In the genomic region with DNA sequence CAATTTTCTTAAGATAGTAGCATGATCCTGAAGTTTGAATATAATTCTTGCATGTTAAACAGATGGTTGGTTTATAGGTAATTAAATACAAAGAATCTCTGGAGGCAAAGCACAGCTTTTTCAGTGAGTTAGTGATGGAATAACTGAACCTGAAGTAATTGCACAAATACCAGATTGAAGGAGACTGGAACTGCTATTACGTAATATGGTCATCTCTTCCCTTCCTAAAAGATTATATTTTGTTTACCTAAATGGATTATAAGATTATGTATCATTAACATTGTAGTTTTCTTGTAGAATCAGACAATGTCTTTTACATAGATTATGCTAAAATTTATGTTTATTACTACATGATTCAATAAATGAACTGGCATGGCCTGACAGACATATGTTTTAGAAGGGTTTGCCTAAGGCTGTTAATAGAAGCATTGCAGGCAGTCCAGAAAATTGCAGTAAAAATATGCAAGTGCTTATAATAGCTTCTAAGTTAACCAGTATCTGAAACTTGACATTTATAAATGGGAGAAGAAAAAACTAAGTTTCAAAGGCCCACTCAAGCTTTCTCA, we compare ENCODE assay signal across 2 cellular contexts.
TF ChIP-seq lines count a peak whose summit lies in the region.

No MANE protein-coding gene starts in this region.

TF ChIP-seq in HEK293, 187 proteins besides CTCF, POLR2A, EP300 and RAD21:
- TF ChIP-seq PRDM6 (tag by site-specific recombination; IDR thresholded peaks at IDR 0.05) (0 out of 2 replicates have a peak, but pooled peaks have one; percentile 23), YY2 (tag by site-specific recombination; IDR thresholded peaks at IDR 0.05) (no peak), HOXD13 (CRISPR knock-in tag; IDR thresholded peaks at IDR 0.05; ENCODE audit: borderline replicate concordance) (no peak), SETDB1 (IDR thresholded peaks at IDR 0.05; ENCODE audit: insufficient read length, low read length) (no peak)
TF ChIP-seq in HEK293: peak in this region for 1.

TF ChIP-seq in SK-N-SH treated with all-trans-retinoic acid at 6 μM for 48 hours, 23 proteins besides CTCF, POLR2A, EP300 and RAD21 (continued from another document):
- TF ChIP-seq, protein P1, sequence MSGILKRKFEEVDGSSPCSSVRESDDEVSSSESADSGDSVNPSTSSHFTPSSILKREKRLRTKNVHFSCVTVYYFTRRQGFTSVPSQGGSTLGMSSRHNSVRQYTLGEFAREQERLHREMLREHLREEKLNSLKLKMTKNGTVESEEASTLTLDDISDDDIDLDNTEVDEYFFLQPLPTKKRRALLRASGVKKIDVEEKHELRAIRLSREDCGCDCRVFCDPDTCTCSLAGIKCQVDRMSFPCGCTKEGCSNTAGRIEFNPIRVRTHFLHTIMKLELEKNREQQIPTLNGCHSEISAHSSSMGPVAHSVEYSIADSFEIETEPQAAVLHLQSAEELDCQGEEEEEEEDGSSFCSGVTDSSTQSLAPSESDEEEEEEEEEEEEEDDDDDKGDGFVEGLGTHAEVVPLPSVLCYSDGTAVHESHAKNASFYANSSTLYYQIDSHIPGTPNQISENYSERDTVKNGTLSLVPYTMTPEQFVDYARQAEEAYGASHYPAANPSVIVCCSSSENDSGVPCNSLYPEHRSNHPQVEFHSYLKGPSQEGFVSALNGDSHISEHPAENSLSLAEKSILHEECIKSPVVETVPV (CRISPR knock-in tag; IDR thresholded peaks at IDR 0.05): peak; percentile 93
- no peak for TF ChIP-seq SNAI2 (CRISPR knock-in tag; IDR thresholded peaks at IDR 0.05)
- peak; percentile 39; the same call in 1 of the 2 replicates for TF ChIP-seq ZFP3 (CRISPR knock-in tag; IDR thresholded peaks at IDR 0.05)
- no peak for TF ChIP-seq ZC3H10 (CRISPR knock-in tag; IDR thresholded peaks at IDR 0.05)
- TF ChIP-seq GLIS3 (CRISPR knock-in tag; IDR thresholded peaks at IDR 0.05): peak; percentile 64; the same call in 1 of the 2 replicates
- peak; percentile 94 for TF ChIP-seq TCF4 (CRISPR knock-in tag; IDR thresholded peaks at IDR 0.05; ENCODE audit: borderline replicate concordance)
- TF ChIP-seq, protein P2, sequence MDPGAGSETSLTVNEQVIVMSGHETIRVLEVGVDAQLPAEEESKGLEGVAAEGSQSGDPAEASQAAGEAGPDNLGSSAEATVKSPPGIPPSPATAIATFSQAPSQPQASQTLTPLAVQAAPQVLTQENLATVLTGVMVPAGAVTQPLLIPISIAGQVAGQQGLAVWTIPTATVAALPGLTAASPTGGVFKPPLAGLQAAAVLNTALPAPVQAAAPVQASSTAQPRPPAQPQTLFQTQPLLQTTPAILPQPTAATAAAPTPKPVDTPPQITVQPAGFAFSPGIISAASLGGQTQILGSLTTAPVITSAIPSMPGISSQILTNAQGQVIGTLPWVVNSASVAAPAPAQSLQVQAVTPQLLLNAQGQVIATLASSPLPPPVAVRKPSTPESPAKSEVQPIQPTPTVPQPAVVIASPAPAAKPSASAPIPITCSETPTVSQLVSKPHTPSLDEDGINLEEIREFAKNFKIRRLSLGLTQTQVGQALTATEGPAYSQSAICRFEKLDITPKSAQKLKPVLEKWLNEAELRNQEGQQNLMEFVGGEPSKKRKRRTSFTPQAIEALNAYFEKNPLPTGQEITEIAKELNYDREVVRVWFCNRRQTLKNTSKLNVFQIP (CRISPR knock-in tag; IDR thresholded peaks at IDR 0.05; ENCODE audit: borderline replicate concordance, low read depth): no peak; the same call in 1 of the 2 replicates
- TF ChIP-seq, protein P3, sequence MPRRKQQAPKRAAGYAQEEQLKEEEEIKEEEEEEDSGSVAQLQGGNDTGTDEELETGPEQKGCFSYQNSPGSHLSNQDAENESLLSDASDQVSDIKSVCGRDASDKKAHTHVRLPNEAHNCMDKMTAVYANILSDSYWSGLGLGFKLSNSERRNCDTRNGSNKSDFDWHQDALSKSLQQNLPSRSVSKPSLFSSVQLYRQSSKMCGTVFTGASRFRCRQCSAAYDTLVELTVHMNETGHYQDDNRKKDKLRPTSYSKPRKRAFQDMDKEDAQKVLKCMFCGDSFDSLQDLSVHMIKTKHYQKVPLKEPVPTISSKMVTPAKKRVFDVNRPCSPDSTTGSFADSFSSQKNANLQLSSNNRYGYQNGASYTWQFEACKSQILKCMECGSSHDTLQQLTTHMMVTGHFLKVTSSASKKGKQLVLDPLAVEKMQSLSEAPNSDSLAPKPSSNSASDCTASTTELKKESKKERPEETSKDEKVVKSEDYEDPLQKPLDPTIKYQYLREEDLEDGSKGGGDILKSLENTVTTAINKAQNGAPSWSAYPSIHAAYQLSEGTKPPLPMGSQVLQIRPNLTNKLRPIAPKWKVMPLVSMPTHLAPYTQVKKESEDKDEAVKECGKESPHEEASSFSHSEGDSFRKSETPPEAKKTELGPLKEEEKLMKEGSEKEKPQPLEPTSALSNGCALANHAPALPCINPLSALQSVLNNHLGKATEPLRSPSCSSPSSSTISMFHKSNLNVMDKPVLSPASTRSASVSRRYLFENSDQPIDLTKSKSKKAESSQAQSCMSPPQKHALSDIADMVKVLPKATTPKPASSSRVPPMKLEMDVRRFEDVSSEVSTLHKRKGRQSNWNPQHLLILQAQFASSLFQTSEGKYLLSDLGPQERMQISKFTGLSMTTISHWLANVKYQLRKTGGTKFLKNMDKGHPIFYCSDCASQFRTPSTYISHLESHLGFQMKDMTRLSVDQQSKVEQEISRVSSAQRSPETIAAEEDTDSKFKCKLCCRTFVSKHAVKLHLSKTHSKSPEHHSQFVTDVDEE (CRISPR knock-in tag; IDR thresholded peaks at IDR 0.05): peak; percentile 91
- 0 out of 2 replicates have a peak, but pooled peaks have one; percentile 27 for TF ChIP-seq ZNF70 (CRISPR knock-in tag; IDR thresholded peaks at IDR 0.05)
- peak; percentile 84 for TF ChIP-seq ESRRG (CRISPR knock-in tag; IDR thresholded peaks at IDR 0.05)
- TF ChIP-seq ZNF8 (CRISPR knock-in tag; IDR thresholded peaks at IDR 0.05): 0 out of 2 replicates have a peak, but pooled peaks have one; percentile 16
